Comparison of ENCODE assay signal across 23 cellular contexts in genomic region chr2:7634370-7634769, GRCh38.
DNase-seq lines count a peak whose midpoint lies in the region; ATAC-seq lines count a peak whose summit lies in the region.
"Had no signal": no experiment of that assay in that cellular context is flagged by ENCODE, and none has a peak within 500 bp of the region (broad histone marks: within the 10 kb centered on the region; RNA-seq: fewer than 3 reads in every experiment).

No MANE protein-coding gene starts in this region.

- peak; percentile 13 for DNase-seq in DMS 273 treated with DMSO at 0.1 percent for 48 hours (lab: John Stamatoyannopoulos, UW)
- DNase-seq in NCI-H1417 (lab: John Stamatoyannopoulos, UW), result peak in 2 of 3 experiments; percentile 92 to 98
- peak; percentile 91 for DNase-seq in NCI-H2171 treated with DMSO at 0.1 percent for 48 hours (lab: John Stamatoyannopoulos, UW)
- peak; percentile 94 to 95 for DNase-seq in SHP77 (lab: John Stamatoyannopoulos, UW)
- DNase-seq in SW480 (ENCODE audit: low spot score), result no peak
- no peak for DNase-seq in T-helper 2 cell
- DNase-seq: activated CD8-positive, alpha-beta T cell treated with anti-CD3 and anti-CD28 coated beads, Interleukin-2, amount 10 ng/mL, durations not matched to agents 7 days and 5 days; activated naive CD4-positive, alpha-beta T cell treated with anti-CD3 and anti-CD28 coated beads for 36 hours; activated T-cell treated with anti-CD3 and anti-CD28 coated beads, Interleukin-2, amount 50 U/mL, for 24 hours; anterior cingulate cortex; CD4-positive, alpha-beta memory T cell; central memory CD4-positive, alpha-beta T cell; effector CD4-positive, alpha-beta T cell; left colon; natural killer cell; pancreas; sigmoid colon; stimulated activated naive CD4-positive, alpha-beta T cell; T-helper 9 cell; tibial artery had no signal

- ATAC-seq in HG02759 (IDR thresholded peaks at IDR 0.05; ENCODE audit: unreplicated experiment), result no peak
- no peak for ATAC-seq in HG02938 (IDR thresholded peaks at IDR 0.05; ENCODE audit: unreplicated experiment)
- ATAC-seq: activated CD8-positive, alpha-beta T cell treated with anti-CD3 and anti-CD28 coated beads, Interleukin-2, amount 10 ng/mL, durations not matched to agents 7 days and 5 days; GM23338; left colon; natural killer cell; pancreas had no signal

Comparison
In these comparisons a context has a peak if more than half of its experiments do, and no peak if none do; other contexts are left out.
1. DNase-seq: peak in DMS 273 treated with DMSO at 0.1 percent for 48 hours (single experiment), NCI-H1417 (2 of 3), NCI-H2171 treated with DMSO at 0.1 percent for 48 hours (single experiment) and SHP77 (2 of 2); none in SW480 (single experiment) and T-helper 2 cell (0 of 5).